ENCODE assay signal across 1 cellular context in genomic region chr1:36384542-36385409, GRCh38.
TF ChIP-seq lines count a peak whose summit lies in the region.

No MANE protein-coding gene starts in this region.

TF ChIP-seq in SK-N-SH treated with all-trans-retinoic acid at 6 μM for 48 hours, 23 proteins besides CTCF, POLR2A, EP300 and RAD21 (continued from another document):
- TF ChIP-seq BACH2 (CRISPR knock-in tag; IDR thresholded peaks at IDR 0.05; ENCODE audit: borderline replicate concordance): no peak
TF ChIP-seq in SK-N-SH treated with all-trans-retinoic acid at 6 μM for 48 hours: peak in this region for 0.
